ENCODE assay signal across 8 cellular contexts in genomic region chr10:93680414-93681047, GRCh38. TPM values are rescaled to one million over a fixed set of nuclear protein-coding genes. Genes with fewer than 3 reads are reported as not detected.
DNase-seq lines count a peak whose midpoint lies in the region; ATAC-seq, FAIRE-seq and TF ChIP-seq lines count a peak whose summit lies in the region.

No MANE protein-coding gene starts in this region.

- H3K4me1 ChIP-seq in HAP-1 (peaks cover 2% of the 10 kb centered on the region; the same call in 1 of the 2 replicates), H1 (replicated peaks in 1 of 4; ENCODE audit: control insufficient read depth in 3 of 4, insufficient read depth in 4 of 4, low read length in 3 of 4) (no peaks in the 10 kb centered on the region), parathyroid adenoma (no peaks in the 10 kb centered on the region)

- no peak for ATAC-seq in HG03342 (IDR thresholded peaks at IDR 0.05; ENCODE audit: unreplicated experiment)
- no peak for ATAC-seq in HG02798 (IDR thresholded peaks at IDR 0.05; ENCODE audit: poor library complexity, unreplicated experiment)
- ATAC-seq in HG02938 (IDR thresholded peaks at IDR 0.05; ENCODE audit: unreplicated experiment), result no peak

- CTCF ChIA-PET in AG04450 (lab: Charles Lee), result interaction anchor here (0.8 to 8.0 kb wide), 22 partner anchors 10 to 600 kb away, joined by 3 to 101 read pairs (median 4); partner anchors contain the start of gene MYOF
- CTCF ChIA-PET in H1 (lab: Charles Lee; ENCODE audit: partially characterized antibody), result interaction anchor here (0.6 to 3.9 kb wide), 11 partner anchors 27 to 304 kb away, joined by 3 to 37 read pairs (median 4); no protein-coding TSS in a partner anchor

- no peaks in the 10 kb centered on the region for H3K23me2 ChIP-seq in H1 (ENCODE audit: low read depth, low read length)

- no peak overlapping the region for H4K8ac ChIP-seq in H1 (ENCODE audit: extremely low read depth, insufficient read depth, low read length)

- in situ Hi-C loops in HAP-1 (cut with MboI; ENCODE audit: low sequenced_read_pairs), result loop anchor here (25.0 kb wide), 1 partner anchor 293 kb away; no protein-coding TSS in a partner anchor

- H3K14ac ChIP-seq in H1 (ENCODE audit: insufficient read length), result no peak overlapping the region

- peak; percentile 45; the same call in 1 of the 2 replicates for TF ChIP-seq CTCF in AG04450 (IDR thresholded peaks at IDR 0.05; ENCODE audit: low read depth, low read length)
- no peak; a peak in 1 of 4 replicates for TF ChIP-seq CTCF in H1 (IDR thresholded peaks at IDR 0.05; ENCODE audit: control extremely low read depth in 1 of 3, insufficient read depth in 1 of 3, low read depth in 1 of 3, low read length in 3 of 3)
- TF ChIP-seq CTCF in parathyroid adenoma (IDR thresholded peaks at IDR 0.05), result peak; percentile 13

- no peak overlapping the region for H3K9ac ChIP-seq in H1 (replicated peaks in 1 of 4; ENCODE audit: extremely low read depth in 1 of 4, low read depth in 3 of 4, low read length in 3 of 4)
- H3K9ac ChIP-seq in parathyroid adenoma, result no peak overlapping the region

- DNase-seq in AG04450 (ENCODE audit: low read depth, low spot score) (no peak), HAP-1 (ENCODE audit: low spot score in 2 of 2) (peak; percentile 11 to 62), NOMO-1 treated with dmso at 0.1 percent for 144 hours (lab: John Stamatoyannopoulos, UW; ENCODE audit: unreplicated experiment) (peak; percentile 11), H1 (ENCODE audit: low read depth in 1 of 2, low spot score in 2 of 2) (no peak)

- H3K4me3 ChIP-seq in AG04450 (ENCODE audit: low read depth, low read length) (no peak overlapping the region), HAP-1 (no peak overlapping the region), H1 (ENCODE audit: extremely low read depth in 1 of 4, insufficient read depth in 2 of 4, low read depth in 3 of 4, low read length in 4 of 4) (no peak overlapping the region), parathyroid adenoma (ENCODE audit: low read depth, low read length) (no peak overlapping the region)

- H2AFZ ChIP-seq in H1 (ENCODE audit: low read length), result no peak overlapping the region
- H2AFZ ChIP-seq in parathyroid adenoma, result no peak overlapping the region

- no peak overlapping the region for H4K91ac ChIP-seq in H1 (replicated peaks; ENCODE audit: insufficient read length, low read length)

- no peak overlapping the region for H3K23ac ChIP-seq in H1 (ENCODE audit: insufficient read length)

- H3K79me2 ChIP-seq in H1 (ENCODE audit: control insufficient read depth in 1 of 2, insufficient read depth in 2 of 2, low read length in 2 of 2) (no peaks in the 10 kb centered on the region), parathyroid adenoma (no peaks in the 10 kb centered on the region)

- FAIRE-seq in H1 (lab: Jason Lieb, UNC), result no peak

- H3K56ac ChIP-seq in H1 (replicated peaks; ENCODE audit: insufficient read length, low read depth, low read length), result no peak overlapping the region

- H3K27me3 ChIP-seq in AG04450 (ENCODE audit: control insufficient read depth, insufficient read depth, low read length) (no peaks in the 10 kb centered on the region), HAP-1 (ENCODE audit: low read depth) (no peaks in the 10 kb centered on the region), H1 (replicated peaks in 1 of 4; ENCODE audit: control insufficient read depth in 3 of 4, extremely low read depth in 1 of 4, insufficient read depth in 3 of 4, low read length in 3 of 4) (no peaks in the 10 kb centered on the region), parathyroid adenoma (ENCODE audit: control insufficient read depth, insufficient read depth, low read length) (no peaks in the 10 kb centered on the region)

- no peak overlapping the region for H3K27ac ChIP-seq in AG04450 (ENCODE audit: low read depth, low read length)
- H3K27ac ChIP-seq in H1 (ENCODE audit: low read depth, low read length), result no peak overlapping the region
- no peak overlapping the region for H3K27ac ChIP-seq in parathyroid adenoma

- H2BK5ac ChIP-seq in H1 (ENCODE audit: low read depth, low read length), result no peak overlapping the region

- no peaks in the 10 kb centered on the region for H3K79me1 ChIP-seq in H1 (ENCODE audit: low read depth, low read length)

- H2BK15ac ChIP-seq in H1 (ENCODE audit: low read length), result no peak overlapping the region

- no peak overlapping the region for H4K5ac ChIP-seq in H1 (ENCODE audit: insufficient read length, low read depth, low read length)

- POLR2A ChIA-PET in AG04450 (lab: Yijun Ruan, JAX), result interaction anchor here (1.0 kb wide), 1 partner anchor 126 kb away, joined by 3 read pairs; no protein-coding TSS in a partner anchor
- POLR2A ChIA-PET in H1 (lab: Charles Lee; ENCODE audit: partially characterized antibody), result interaction anchor here (0.5 kb wide), 1 partner anchor 162 kb away, joined by 3 read pairs; no protein-coding TSS in a partner anchor

- no peaks in the 10 kb centered on the region for H4K20me1 ChIP-seq in H1 (replicated peaks in 1 of 2; ENCODE audit: control insufficient read depth in 1 of 2, insufficient read depth in 2 of 2, low read length in 2 of 2)

- no peak overlapping the region for H3K4ac ChIP-seq in H1 (replicated peaks; ENCODE audit: insufficient read length, low read depth, low read length)

- no peak for TF ChIP-seq EP300 in H1 (IDR thresholded peaks at IDR 0.05; ENCODE audit: borderline replicate concordance in 1 of 2, low read depth in 2 of 2, low read length in 2 of 2)

- H3K18ac ChIP-seq in H1 (ENCODE audit: extremely low read depth, low read length), result no peak overlapping the region

- no peaks in the 10 kb centered on the region for H3K9me3 ChIP-seq in AG04450 (ENCODE audit: control insufficient read depth, insufficient read depth, low read length)
- H3K9me3 ChIP-seq in HAP-1, result no peaks in the 10 kb centered on the region
- H3K9me3 ChIP-seq in H1 (ENCODE audit: insufficient read depth in 2 of 2, low read depth in 1 of 2, low read length in 1 of 2), result no peaks in the 10 kb centered on the region
- no peaks in the 10 kb centered on the region for H3K9me3 ChIP-seq in parathyroid adenoma (ENCODE audit: control insufficient read depth, low read length)

- H2BK120ac ChIP-seq in H1 (replicated peaks; ENCODE audit: low read depth, low read length), result no peak overlapping the region

- no peak overlapping the region for H3K4me2 ChIP-seq in H1 (ENCODE audit: insufficient read depth in 1 of 2, low read depth in 2 of 2, low read length in 2 of 2)
- H3K4me2 ChIP-seq in parathyroid adenoma (ENCODE audit: low read length), result no peak overlapping the region

- H2AK5ac ChIP-seq in H1 (ENCODE audit: low read depth, low read length), result no peak overlapping the region

- H2BK12ac ChIP-seq in H1 (ENCODE audit: low read depth, low read length), result no peak overlapping the region

- no peak overlapping the region for H2BK20ac ChIP-seq in H1 (ENCODE audit: low read length)

- WGBS in H1 (ENCODE audit: extremely low coverage in 1 of 2, insufficient coverage in 1 of 2, insufficient read length in 1 of 2, insufficient replicate concordance in 2 of 2, low coverage in 1 of 2, low lambda C conversion rate in 2 of 2, missing lambda C conversion rate in 1 of 2), 2 experiments, result 84% methylated on average over 4 of the region's 4 CpGs; no CpG with 5 or more reads in 1 of the 2 experiments

- TF ChIP-seq POLR2A in H1 (IDR thresholded peaks at IDR 0.05; ENCODE audit: control extremely low read depth in 1 of 2, low read depth in 2 of 2, low read length in 2 of 2), result no peak

- H3K36me3 ChIP-seq in HAP-1 (replicated peaks) (peaks cover 9% of the 10 kb centered on the region), H1 (ENCODE audit: control insufficient read depth in 2 of 4, insufficient read depth in 4 of 4, low read length in 3 of 4) (peaks cover 0 to 39% (median 5%) of the 10 kb centered on the region in 4 experiments; a peak in 3 of 8 replicates), parathyroid adenoma (ENCODE audit: control insufficient read depth, insufficient read depth, low read length) (no peaks in the 10 kb centered on the region)

- peak; percentile 58 to 66 for TF ChIP-seq RAD21 in H1 (IDR thresholded peaks at IDR 0.05 in 1 of 2, conservative IDR thresholded peaks at IDR 0.05 in 1 of 2; ENCODE audit: low read depth in 2 of 2, low read length in 2 of 2)

TF ChIP-seq in H1, 55 proteins besides CTCF, POLR2A, EP300 and RAD21:
- TF ChIP-seq FOSL1 (IDR thresholded peaks at IDR 0.05; ENCODE audit: insufficient read depth, low read depth, low read length), result no peak
- no peak for TF ChIP-seq EZH2 (IDR thresholded peaks at IDR 0.05; ENCODE audit: low read depth, low read length, severe bottlenecking)
- no peak for TF ChIP-seq CBX5 (IDR thresholded peaks at IDR 0.05; ENCODE audit: low read depth, low read length)
- no peak for TF ChIP-seq CHD2 (IDR thresholded peaks at IDR 0.05; ENCODE audit: low read length)
- TF ChIP-seq TEAD4 (IDR thresholded peaks at IDR 0.05; ENCODE audit: low read depth, low read length), result no peak
TF ChIP-seq in H1: peak in this region for 0.

RNA-seq across cellular contexts. Expression of gene FRA10AC1, which starts 21.9 kb away (rescaled TPM):
- 7.0 and 12.1 TPM in 2 replicates for polyA plus RNA-seq in AG04450 (2011; rRNA removed)
- polyA minus RNA-seq in AG04450 (2011; rRNA and poly(A)+ RNA removed), result 2.9 and 6.0 TPM in 2 replicates
- 11.9 and 13.5 TPM in 2 replicates for total RNA-seq in H1 (2021; fragmentation: NEBNext Ultra II Directional; extraction: Animal tissue kit (Norgen Biotek cat#: 25700))
- 2.7 and 4.4 TPM in 2 replicates for polyA plus RNA-seq in H1 (2011; rRNA removed)
- polyA plus RNA-seq in H1 (2011; cell fraction: cytosol; rRNA removed), result 7.1 TPM
- polyA plus RNA-seq in H1 (2011; cell fraction: nucleus; rRNA removed), result 3.6 TPM
- polyA plus RNA-seq in H1 (2012, experiment 1 of 2), result 4.2 to 10.6 TPM (median 6.0 TPM) in 4 replicates
- polyA plus RNA-seq in H1 (2012, experiment 2 of 2), result 0.88 TPM
- polyA plus RNA-seq in H1 (2013, experiment 1 of 2), result 30.5 TPM
- 27.2 TPM for polyA plus RNA-seq in H1 (2013, experiment 2 of 2)
- 3.1 and 5.2 TPM in 2 replicates for polyA minus RNA-seq in H1 (2011; rRNA and poly(A)+ RNA removed)
- 4.4 TPM for polyA minus RNA-seq in H1 (2011; cell fraction: cytosol; rRNA and poly(A)+ RNA removed)
- polyA minus RNA-seq in H1 (2011; cell fraction: nucleus; rRNA and poly(A)+ RNA removed), result 23.2 TPM

Comparison
In these comparisons a context has a peak if more than half of its experiments do, and no peak if none do; other contexts are left out.
1. DNase-seq: peak in HAP-1 (2 of 2) and NOMO-1 treated with dmso at 0.1 percent for 144 hours (single experiment); none in AG04450 (single experiment) and H1 (0 of 2).
2. CTCF ChIP-seq: peak in AG04450 (single experiment) and parathyroid adenoma (single experiment); none in H1 (0 of 3).